Comparison of ENCODE assay signal across 1 cellular context in genomic region chr1:230744382-230744781, GRCh38.
TF ChIP-seq lines count a peak whose summit lies in the region.

No MANE protein-coding gene starts in this region.

TF ChIP-seq in K562, 482 proteins besides CTCF, POLR2A, EP300 and RAD21 (continued from another document):
- TF ChIP-seq, protein P1, sequence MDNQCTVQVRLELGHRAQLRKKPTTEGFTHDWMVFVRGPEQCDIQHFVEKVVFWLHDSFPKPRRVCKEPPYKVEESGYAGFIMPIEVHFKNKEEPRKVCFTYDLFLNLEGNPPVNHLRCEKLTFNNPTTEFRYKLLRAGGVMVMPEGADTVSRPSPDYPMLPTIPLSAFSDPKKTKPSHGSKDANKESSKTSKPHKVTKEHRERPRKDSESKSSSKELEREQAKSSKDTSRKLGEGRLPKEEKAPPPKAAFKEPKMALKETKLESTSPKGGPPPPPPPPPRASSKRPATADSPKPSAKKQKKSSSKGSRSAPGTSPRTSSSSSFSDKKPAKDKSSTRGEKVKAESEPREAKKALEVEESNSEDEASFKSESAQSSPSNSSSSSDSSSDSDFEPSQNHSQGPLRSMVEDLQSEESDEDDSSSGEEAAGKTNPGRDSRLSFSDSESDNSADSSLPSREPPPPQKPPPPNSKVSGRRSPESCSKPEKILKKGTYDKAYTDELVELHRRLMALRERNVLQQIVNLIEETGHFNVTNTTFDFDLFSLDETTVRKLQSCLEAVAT (IDR thresholded peaks at IDR 0.05), result no peak
- TF ChIP-seq, protein P2, sequence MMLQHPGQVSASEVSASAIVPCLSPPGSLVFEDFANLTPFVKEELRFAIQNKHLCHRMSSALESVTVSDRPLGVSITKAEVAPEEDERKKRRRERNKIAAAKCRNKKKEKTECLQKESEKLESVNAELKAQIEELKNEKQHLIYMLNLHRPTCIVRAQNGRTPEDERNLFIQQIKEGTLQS (IDR thresholded peaks at IDR 0.05), result peak; percentile 87
- TF ChIP-seq, protein P2 (CRISPR knock-in tag; conservative IDR thresholded peaks at IDR 0.05), result no peak
- TF ChIP-seq ZNF589 (CRISPR knock-in tag; IDR thresholded peaks at IDR 0.05; ENCODE audit: low read depth) (no peak), PYGO2 (tag; IDR thresholded peaks at IDR 0.05) (no peak), ZNF584 (CRISPR knock-in tag; IDR thresholded peaks at IDR 0.05; ENCODE audit: low read depth) (no peak), RFX1 (IDR thresholded peaks at IDR 0.05) (0 out of 2 replicates have a peak, but pooled peaks have one; percentile 15), ZBTB8A (IDR thresholded peaks at IDR 0.05; ENCODE audit: partially characterized antibody) (no peak), SMAD4 (CRISPR knock-in tag; conservative IDR thresholded peaks at IDR 0.05) (no peak), FOXJ2 (tag; IDR thresholded peaks at IDR 0.05) (no peak), CEBPB (tag; IDR thresholded peaks at IDR 0.05) (peak; percentile 70), HNRNPK (IDR thresholded peaks at IDR 0.05; ENCODE audit: low read depth, low read length, poor library complexity, severe bottlenecking) (no peak), MTF1 (CRISPR knock-in tag; IDR thresholded peaks at IDR 0.05; ENCODE audit: borderline replicate concordance) (no peak), TRIM28 (IDR thresholded peaks at IDR 0.05) (no peak), ZNF431 (CRISPR knock-in tag; IDR thresholded peaks at IDR 0.05) (no peak), PRPF4 (IDR thresholded peaks at IDR 0.05; ENCODE audit: insufficient read depth, low read depth, low read length, poor library complexity, severe bottlenecking) (no peak), RBBP5 (IDR thresholded peaks at IDR 0.05; ENCODE audit: borderline replicate concordance, insufficient read depth, low read length, poor library complexity, severe bottlenecking) (no peak), ZBTB7A (IDR thresholded peaks at IDR 0.05; ENCODE audit: borderline replicate concordance, control insufficient read depth, low read depth, low read length) (no peak)
- TF ChIP-seq, protein P3, sequence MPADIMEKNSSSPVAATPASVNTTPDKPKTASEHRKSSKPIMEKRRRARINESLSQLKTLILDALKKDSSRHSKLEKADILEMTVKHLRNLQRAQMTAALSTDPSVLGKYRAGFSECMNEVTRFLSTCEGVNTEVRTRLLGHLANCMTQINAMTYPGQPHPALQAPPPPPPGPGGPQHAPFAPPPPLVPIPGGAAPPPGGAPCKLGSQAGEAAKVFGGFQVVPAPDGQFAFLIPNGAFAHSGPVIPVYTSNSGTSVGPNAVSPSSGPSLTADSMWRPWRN (IDR thresholded peaks at IDR 0.05; ENCODE audit: low read depth), result no peak
- TF ChIP-seq, protein P4, sequence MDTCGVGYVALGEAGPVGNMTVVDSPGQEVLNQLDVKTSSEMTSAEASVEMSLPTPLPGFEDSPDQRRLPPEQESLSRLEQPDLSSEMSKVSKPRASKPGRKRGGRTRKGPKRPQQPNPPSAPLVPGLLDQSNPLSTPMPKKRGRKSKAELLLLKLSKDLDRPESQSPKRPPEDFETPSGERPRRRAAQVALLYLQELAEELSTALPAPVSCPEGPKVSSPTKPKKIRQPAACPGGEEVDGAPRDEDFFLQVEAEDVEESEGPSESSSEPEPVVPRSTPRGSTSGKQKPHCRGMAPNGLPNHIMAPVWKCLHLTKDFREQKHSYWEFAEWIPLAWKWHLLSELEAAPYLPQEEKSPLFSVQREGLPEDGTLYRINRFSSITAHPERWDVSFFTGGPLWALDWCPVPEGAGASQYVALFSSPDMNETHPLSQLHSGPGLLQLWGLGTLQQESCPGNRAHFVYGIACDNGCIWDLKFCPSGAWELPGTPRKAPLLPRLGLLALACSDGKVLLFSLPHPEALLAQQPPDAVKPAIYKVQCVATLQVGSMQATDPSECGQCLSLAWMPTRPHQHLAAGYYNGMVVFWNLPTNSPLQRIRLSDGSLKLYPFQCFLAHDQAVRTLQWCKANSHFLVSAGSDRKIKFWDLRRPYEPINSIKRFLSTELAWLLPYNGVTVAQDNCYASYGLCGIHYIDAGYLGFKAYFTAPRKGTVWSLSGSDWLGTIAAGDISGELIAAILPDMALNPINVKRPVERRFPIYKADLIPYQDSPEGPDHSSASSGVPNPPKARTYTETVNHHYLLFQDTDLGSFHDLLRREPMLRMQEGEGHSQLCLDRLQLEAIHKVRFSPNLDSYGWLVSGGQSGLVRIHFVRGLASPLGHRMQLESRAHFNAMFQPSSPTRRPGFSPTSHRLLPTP (IDR thresholded peaks at IDR 0.05; ENCODE audit: borderline replicate concordance, extremely low read depth, insufficient read length), result no peak
- TF ChIP-seq, protein P5, sequence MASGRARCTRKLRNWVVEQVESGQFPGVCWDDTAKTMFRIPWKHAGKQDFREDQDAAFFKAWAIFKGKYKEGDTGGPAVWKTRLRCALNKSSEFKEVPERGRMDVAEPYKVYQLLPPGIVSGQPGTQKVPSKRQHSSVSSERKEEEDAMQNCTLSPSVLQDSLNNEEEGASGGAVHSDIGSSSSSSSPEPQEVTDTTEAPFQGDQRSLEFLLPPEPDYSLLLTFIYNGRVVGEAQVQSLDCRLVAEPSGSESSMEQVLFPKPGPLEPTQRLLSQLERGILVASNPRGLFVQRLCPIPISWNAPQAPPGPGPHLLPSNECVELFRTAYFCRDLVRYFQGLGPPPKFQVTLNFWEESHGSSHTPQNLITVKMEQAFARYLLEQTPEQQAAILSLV (tag; IDR thresholded peaks at IDR 0.05), result 0 out of 2 replicates have a peak, but pooled peaks have one; percentile 10
TF ChIP-seq in K562: peak in this region for 5.
